Comparison of ENCODE assay signal across 19 cellular contexts in the genomic region with DNA sequence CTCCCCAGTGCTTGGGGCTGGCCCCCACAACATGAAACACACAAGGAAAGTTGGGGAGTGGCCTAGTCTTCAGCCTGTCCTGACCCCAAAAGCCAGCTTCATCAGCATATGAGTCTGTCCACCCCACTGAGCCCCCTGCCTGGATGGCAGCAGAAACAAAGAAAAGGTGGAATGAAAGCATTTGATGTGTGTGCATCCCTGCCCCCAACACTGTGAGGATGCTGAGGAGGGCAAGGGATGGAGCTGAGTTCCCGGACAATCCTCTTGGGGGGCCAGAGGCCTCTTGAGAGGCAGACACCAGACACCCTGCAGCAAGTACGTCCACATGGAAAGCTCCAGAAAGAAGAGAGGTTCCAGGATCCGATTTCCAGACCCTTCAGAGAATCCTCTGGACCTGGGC.
"Had no signal": no experiment of that assay in that cellular context is flagged by ENCODE, and none has a peak within 500 bp of the region (broad histone marks: within the 10 kb centered on the region; RNA-seq: fewer than 3 reads in every experiment).

No MANE protein-coding gene starts in this region.

- H3K27ac ChIP-seq: RWPE1, SJCRH30 had no signal

- DNase-seq: KBM-7, NCI-H1092 treated with DMSO at 0.1 percent for 48 hours, NCI-H1436, NCI-H187, NCI-H2029, NCI-H2081 treated with DMSO at 0.1 percent for 48 hours, NCI-H2171, NCI-H226, NCI-H446, NCI-H510A, NCI-H524 treated with DMSO at 0.1 percent for 48 hours, NCI-H69, NCI-H774, PC-3, SHP77 treated with DMSO at 0.1 percent for 48 hours, SJCRH30 had no signal

- H3K9me3 ChIP-seq: SJCRH30 had no signal

- H3K4me1 ChIP-seq: SJCRH30 had no signal

- ATAC-seq: Panc1, PC-3, SK-N-SH treated with all-trans-retinoic acid at 6 μM for 48 hours had no signal

- H3K36me3 ChIP-seq: SJCRH30 had no signal

- H3K4me3 ChIP-seq: SJCRH30 had no signal
